20 cellular contexts compared by ENCODE assay signal in the genomic region with DNA sequence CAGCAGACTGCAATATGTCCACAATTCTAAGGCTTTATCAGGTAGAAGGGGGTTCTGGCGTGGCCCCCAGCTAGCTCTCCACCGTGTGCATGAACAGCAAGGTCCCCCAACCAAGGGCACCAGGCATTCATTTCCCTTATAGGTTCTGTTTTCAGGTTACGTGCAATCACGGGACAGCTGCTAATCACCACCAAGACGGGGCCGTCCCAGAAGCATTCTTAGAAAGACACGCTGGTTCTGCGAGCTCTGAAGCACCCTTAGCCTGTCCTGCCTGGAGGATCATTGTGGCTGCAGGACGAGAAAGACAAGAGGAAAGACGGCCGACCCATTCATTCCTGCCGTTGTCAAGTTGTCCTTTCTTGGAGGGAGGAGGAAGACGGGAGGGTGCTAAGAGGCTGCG.
DNase-seq lines count a peak whose midpoint lies in the region; ATAC-seq lines count a peak whose summit lies in the region.
"Had no signal": no experiment of that assay in that cellular context is flagged by ENCODE, and none has a peak within 500 bp of the region (broad histone marks: within the 10 kb centered on the region; RNA-seq: fewer than 3 reads in every experiment).

No MANE protein-coding gene starts in this region.

- H3K27me3 Mint-ChIP-seq in activated naive CD4-positive, alpha-beta T cell treated with anti-CD3 and anti-CD28 coated beads, Interleukin-2, amount 10 ng/mL, durations not matched to agents 7 days and 5 days = no peaks in the 10 kb centered on the region
- peaks cover 11% of the 10 kb centered on the region for H3K27me3 Mint-ChIP-seq in T-helper 17 cell
- no peaks in the 10 kb centered on the region for H3K27me3 Mint-ChIP-seq in stimulated activated naive B cell treated with anti-CD40 and anti-IgM and Interleukin-4, amounts not matched to agents 10 μg/mL and 1 μg/mL and 100 μg/mL, for 72 hours
- H3K27me3 Mint-ChIP-seq: activated CD4-positive, alpha-beta memory T cell treated with anti-CD3 and anti-CD28 coated beads for 36 hours; dendritic cell treated with granulocyte-macrophage colony-stimulating factor and Interleukin-4, amounts not matched to agents 40 ng/mL and 50 ng/mL, for 4 days had no signal

- ATAC-seq in activated naive CD4-positive, alpha-beta T cell treated with anti-CD3 and anti-CD28 coated beads, Interleukin-2, amount 50 U/mL, for 72 hours = no peak
- ATAC-seq in HG02870 (IDR thresholded peaks at IDR 0.05; ENCODE audit: unreplicated experiment) (peak; percentile 15), T-helper 17 cell (no peak), HG03457 (IDR thresholded peaks at IDR 0.05; ENCODE audit: unreplicated experiment) (no peak)
- ATAC-seq in stimulated activated naive B cell treated with anti-CD40 and anti-IgM and Interleukin-4, amounts not matched to agents 10 μg/mL and 1 μg/mL and 100 μg/mL, for 72 hours (replicated peaks) = no peak

- peak overlapping the region; percentile 24 for H3K27ac Mint-ChIP-seq in activated naive CD4-positive, alpha-beta T cell treated with anti-CD3 and anti-CD28 coated beads, Interleukin-2, amount 10 ng/mL, durations not matched to agents 7 days and 5 days
- H3K27ac Mint-ChIP-seq in activated naive CD4-positive, alpha-beta T cell treated with anti-CD3 and anti-CD28 coated beads, Interleukin-2, amount 50 U/mL, for 72 hours = no peak overlapping the region
- peak overlapping the region; percentile 56 for H3K27ac Mint-ChIP-seq in T-helper 17 cell
- peak overlapping the region; percentile 82 for H3K27ac Mint-ChIP-seq in stimulated activated naive B cell treated with anti-CD40 and anti-IgM and Interleukin-4, amounts not matched to agents 10 μg/mL and 1 μg/mL and 100 μg/mL, for 72 hours
- H3K27ac Mint-ChIP-seq: activated CD4-positive, alpha-beta memory T cell treated with anti-CD3 and anti-CD28 coated beads for 36 hours; dendritic cell treated with granulocyte-macrophage colony-stimulating factor and Interleukin-4, amounts not matched to agents 40 ng/mL and 50 ng/mL, for 4 days; stimulated activated naive CD8-positive, alpha-beta T cell treated with anti-CD3 and anti-CD28 coated beads, Interleukin-15, amount 100 ng/mL, for 72 hours had no signal

- DNase-seq in activated naive CD4-positive, alpha-beta T cell treated with anti-CD3 and anti-CD28 coated beads, Interleukin-2, amount 10 ng/mL, durations not matched to agents 7 days and 5 days = no peak
- DNase-seq in activated naive CD4-positive, alpha-beta T cell treated with anti-CD3 and anti-CD28 coated beads, Interleukin-2, amount 50 U/mL, for 72 hours (ENCODE audit: low spot score in 2 of 2) = no peak
- DNase-seq in T-helper 17 cell = no peak
- no peak for DNase-seq in stimulated activated naive B cell treated with anti-CD40 and anti-IgM and Interleukin-4, amounts not matched to agents 10 μg/mL and 1 μg/mL and 100 μg/mL, for 72 hours
- no peak for DNase-seq in NCI-H2107 treated with DMSO at 0.1 percent for 48 hours (lab: John Stamatoyannopoulos, UW; ENCODE audit: unreplicated experiment)
- no peak for DNase-seq in NCI-H82 (lab: John Stamatoyannopoulos, UW)
- DNase-seq: 8988T; activated CD4-positive, CD25-positive, alpha-beta regulatory T cell; heart left ventricle; left ventricle myocardium superior; NCI-H1694; small intestine; stimulated activated CD4-positive, alpha-beta T cell treated with anti-CD3 and anti-CD28 coated beads, Interleukin-2, amount 100 ng/mL, for 48 hours; stimulated activated naive CD8-positive, alpha-beta T cell treated with anti-CD3 and anti-CD28 coated beads, Interleukin-15, amount 100 ng/mL, for 72 hours; T-helper 9 cell had no signal

- H3K4me1 Mint-ChIP-seq in activated naive CD4-positive, alpha-beta T cell treated with anti-CD3 and anti-CD28 coated beads, Interleukin-2, amount 10 ng/mL, durations not matched to agents 7 days and 5 days = peaks cover 4% of the 10 kb centered on the region
- peaks cover 25% of the 10 kb centered on the region for H3K4me1 Mint-ChIP-seq in T-helper 17 cell
- H3K4me1 Mint-ChIP-seq in stimulated activated naive B cell treated with anti-CD40 and anti-IgM and Interleukin-4, amounts not matched to agents 10 μg/mL and 1 μg/mL and 100 μg/mL, for 72 hours = peaks cover 29% of the 10 kb centered on the region in 2 donors

- CTCF ChIA-PET in activated naive CD4-positive, alpha-beta T cell treated with anti-CD3 and anti-CD28 coated beads, Interleukin-2, amount 10 ng/mL, durations not matched to agents 7 days and 5 days (lab: Charles Lee) = no interaction called here

- peaks cover 4% of the 10 kb centered on the region for H3K9me3 Mint-ChIP-seq in activated naive CD4-positive, alpha-beta T cell treated with anti-CD3 and anti-CD28 coated beads, Interleukin-2, amount 10 ng/mL, durations not matched to agents 7 days and 5 days
- peaks cover 3% of the 10 kb centered on the region in 2 donors for H3K9me3 Mint-ChIP-seq in activated naive CD4-positive, alpha-beta T cell treated with anti-CD3 and anti-CD28 coated beads, Interleukin-2, amount 50 U/mL, for 72 hours
- H3K9me3 Mint-ChIP-seq in stimulated activated naive B cell treated with anti-CD40 and anti-IgM and Interleukin-4, amounts not matched to agents 10 μg/mL and 1 μg/mL and 100 μg/mL, for 72 hours = peaks cover 9 to 13% of the 10 kb centered on the region in 2 donors

- H3K9me3 ChIP-seq in T-helper 17 cell (ENCODE audit: control insufficient read depth, low read length, poor library complexity, severe bottlenecking) = no peaks in the 10 kb centered on the region
- H3K9me3 ChIP-seq: BE2C had no signal

- no peaks in the 10 kb centered on the region for H3K36me3 Mint-ChIP-seq in activated naive CD4-positive, alpha-beta T cell treated with anti-CD3 and anti-CD28 coated beads, Interleukin-2, amount 10 ng/mL, durations not matched to agents 7 days and 5 days
- H3K36me3 Mint-ChIP-seq in activated naive CD4-positive, alpha-beta T cell treated with anti-CD3 and anti-CD28 coated beads, Interleukin-2, amount 50 U/mL, for 72 hours = peaks cover 0 to 3% of the 10 kb centered on the region in 2 donors
- H3K36me3 Mint-ChIP-seq in T-helper 17 cell (ENCODE audit: low read depth) = no peaks in the 10 kb centered on the region
- peaks cover 0 to 5% of the 10 kb centered on the region in 2 donors for H3K36me3 Mint-ChIP-seq in stimulated activated naive B cell treated with anti-CD40 and anti-IgM and Interleukin-4, amounts not matched to agents 10 μg/mL and 1 μg/mL and 100 μg/mL, for 72 hours
- H3K36me3 Mint-ChIP-seq: activated CD4-positive, alpha-beta memory T cell treated with anti-CD3 and anti-CD28 coated beads for 36 hours had no signal

- H3K4me3 Mint-ChIP-seq in activated naive CD4-positive, alpha-beta T cell treated with anti-CD3 and anti-CD28 coated beads, Interleukin-2, amount 10 ng/mL, durations not matched to agents 7 days and 5 days = no peak overlapping the region
- H3K4me3 Mint-ChIP-seq in T-helper 17 cell = peak overlapping the region; percentile 74
- no peak overlapping the region for H3K4me3 Mint-ChIP-seq in stimulated activated naive B cell treated with anti-CD40 and anti-IgM and Interleukin-4, amounts not matched to agents 10 μg/mL and 1 μg/mL and 100 μg/mL, for 72 hours
- H3K4me3 Mint-ChIP-seq: activated CD4-positive, alpha-beta memory T cell treated with anti-CD3 and anti-CD28 coated beads for 36 hours; dendritic cell treated with granulocyte-macrophage colony-stimulating factor and Interleukin-4, amounts not matched to agents 40 ng/mL and 50 ng/mL, for 4 days; stimulated activated naive CD8-positive, alpha-beta T cell treated with anti-CD3 and anti-CD28 coated beads, Interleukin-15, amount 100 ng/mL, for 72 hours had no signal

Comparison
In these comparisons a context has a peak if more than half of its experiments do, and no peak if none do; other contexts are left out.
1. H3K27ac Mint-ChIP-seq: peak in activated naive CD4-positive, alpha-beta T cell treated with anti-CD3 and anti-CD28 coated beads, Interleukin-2, amount 10 ng/mL, durations not matched to agents 7 days and 5 days (single experiment), T-helper 17 cell (single experiment) and stimulated activated naive B cell treated with anti-CD40 and anti-IgM and Interleukin-4, amounts not matched to agents 10 μg/mL and 1 μg/mL and 100 μg/mL, for 72 hours (single experiment); none in activated naive CD4-positive, alpha-beta T cell treated with anti-CD3 and anti-CD28 coated beads, Interleukin-2, amount 50 U/mL, for 72 hours (0 of 2).